ENCODE assay signal across 1 cellular context in the genomic region with DNA sequence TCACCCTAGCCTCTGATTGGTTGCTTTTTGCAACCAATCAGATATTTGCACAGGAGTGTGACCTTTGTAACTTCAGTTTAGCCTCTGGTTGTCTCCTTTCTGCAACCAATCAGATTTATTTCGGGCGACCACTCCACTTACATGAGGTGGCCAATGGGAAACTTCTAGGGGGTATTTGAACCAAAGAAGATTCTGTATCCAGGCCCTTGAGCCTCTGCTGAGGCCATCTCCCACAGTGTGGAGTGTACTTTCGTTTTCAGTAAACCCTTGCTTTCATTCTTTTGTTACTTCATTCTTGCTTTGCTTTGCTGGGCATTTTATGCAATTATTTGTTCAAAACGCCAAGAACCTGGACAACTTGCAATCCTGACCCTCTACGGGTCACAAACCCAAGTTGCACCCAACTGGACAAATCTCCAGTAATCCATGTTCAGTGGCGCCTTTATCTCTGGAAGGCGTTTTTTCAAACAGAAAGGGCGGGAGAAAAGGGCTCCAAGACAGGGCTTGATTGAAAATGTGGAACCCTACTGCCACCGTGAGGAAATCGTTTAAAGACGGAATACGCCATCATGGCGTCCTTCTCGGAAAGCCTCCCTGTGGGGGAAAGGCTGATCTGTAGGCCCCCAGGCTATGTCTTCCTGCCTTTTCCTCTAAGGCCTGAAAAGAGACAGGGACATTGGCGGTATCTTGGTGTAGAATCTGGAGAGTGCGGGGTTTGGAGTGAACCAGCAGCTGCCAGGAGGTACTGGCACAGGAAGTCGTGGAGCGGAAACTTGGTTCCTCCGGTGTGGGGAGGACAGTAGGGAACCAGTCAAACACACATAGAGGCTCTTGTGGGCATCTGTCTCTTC.
A peak's percentile ranks its signal among the peaks of the same experiment; 100 is the strongest.
TF ChIP-seq lines count a peak whose summit lies in the region.

No MANE protein-coding gene starts in this region.

TF ChIP-seq in IMR-90, 13 proteins besides CTCF, POLR2A, EP300 and RAD21:
- TF ChIP-seq RCOR1 (IDR thresholded peaks at IDR 0.05; ENCODE audit: insufficient replicate concordance, low read length) (no peak), MAFK (IDR thresholded peaks at IDR 0.05; ENCODE audit: low read depth, low read length) (no peak), BHLHE40 (IDR thresholded peaks at IDR 0.05; ENCODE audit: low read depth, low read length) (no peak), RFX5 (IDR thresholded peaks at IDR 0.05; ENCODE audit: low read depth, low read length) (no peak), NFE2L2 (IDR thresholded peaks at IDR 0.05; ENCODE audit: low read depth, low read length) (no peak), MAZ (IDR thresholded peaks at IDR 0.05; ENCODE audit: borderline replicate concordance, low read depth, low read length) (peak; percentile 86), SMC3 (IDR thresholded peaks at IDR 0.05; ENCODE audit: low read depth, low read length) (0 out of 2 replicates have a peak, but pooled peaks have one; percentile 16)
- TF ChIP-seq, protein P1, sequence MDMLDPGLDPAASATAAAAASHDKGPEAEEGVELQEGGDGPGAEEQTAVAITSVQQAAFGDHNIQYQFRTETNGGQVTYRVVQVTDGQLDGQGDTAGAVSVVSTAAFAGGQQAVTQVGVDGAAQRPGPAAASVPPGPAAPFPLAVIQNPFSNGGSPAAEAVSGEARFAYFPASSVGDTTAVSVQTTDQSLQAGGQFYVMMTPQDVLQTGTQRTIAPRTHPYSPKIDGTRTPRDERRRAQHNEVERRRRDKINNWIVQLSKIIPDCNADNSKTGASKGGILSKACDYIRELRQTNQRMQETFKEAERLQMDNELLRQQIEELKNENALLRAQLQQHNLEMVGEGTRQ (IDR thresholded peaks at IDR 0.05; ENCODE audit: low read depth, low read length) = no peak
